25 cellular contexts compared by ENCODE assay signal in genomic region chr20:992801-993535, GRCh38. TPM values are rescaled to one million over a fixed set of nuclear protein-coding genes. Genes with fewer than 3 reads are reported as not detected.
"Had no signal": no experiment of that assay in that cellular context is flagged by ENCODE, and none has a peak within 500 bp of the region (broad histone marks: within the 10 kb centered on the region; RNA-seq: fewer than 3 reads in every experiment).

No MANE protein-coding gene starts in this region.

- ATAC-seq: activated T-cell treated with anti-CD3 and anti-CD28 coated beads, Interleukin-2, amount 50 U/mL, for 72 hours; Panc1; SK-N-SH treated with all-trans-retinoic acid at 6 μM for 48 hours had no signal

- H3K9me3 ChIP-seq: ascending aorta, SJSA1 had no signal

- DNase-seq: activated CD4-positive, alpha-beta memory T cell treated with anti-CD3 and anti-CD28 coated beads for 36 hours; activated CD4-positive, alpha-beta T cell treated with anti-CD3 and anti-CD28 coated beads, Interleukin-2, amount 10 ng/mL, durations not matched to agents 7 days and 5 days; activated CD4-positive, CD25-positive, alpha-beta regulatory T cell; activated naive CD4-positive, alpha-beta T cell; activated T-cell treated with anti-CD3 and anti-CD28 coated beads, Interleukin-2, amount 50 U/mL, for 72 hours; Kasumi-1; KBM-7; NCI-H1048; NCI-H146; NCI-H187 treated with DMSO at 0.1 percent for 48 hours; NCI-H2081 treated with DMSO at 0.1 percent for 48 hours; NCI-H2171; NCI-H2227 treated with DMSO at 0.1 percent for 48 hours; NCI-H526 treated with DMSO at 0.1 percent for 48 hours; NCI-H82; SHP77; SW 1271 had no signal

- H3K4me1 ChIP-seq: ascending aorta, SJSA1 had no signal

- H3K4me3 ChIP-seq: ascending aorta, SJSA1 had no signal

- H3K36me3 ChIP-seq: ascending aorta, SJSA1 had no signal

- H3K27me3 ChIP-seq: ascending aorta had no signal

- H3K27ac ChIP-seq: ascending aorta, SJSA1, VCaP had no signal

RNA-seq across cellular contexts. Expression of gene RSPO4, which starts 9.1 kb away (rescaled TPM):
- total RNA-seq: activated CD4-positive, alpha-beta memory T cell treated with anti-CD3 and anti-CD28 coated beads for 36 hours; activated CD8-positive, alpha-beta memory T cell treated with anti-CD3 and anti-CD28 coated beads for 36 hours; NCI-H460; OCI-LY7; SJSA1 had no signal
